Comparison of ENCODE assay signal across 8 cellular contexts in the genomic region with DNA sequence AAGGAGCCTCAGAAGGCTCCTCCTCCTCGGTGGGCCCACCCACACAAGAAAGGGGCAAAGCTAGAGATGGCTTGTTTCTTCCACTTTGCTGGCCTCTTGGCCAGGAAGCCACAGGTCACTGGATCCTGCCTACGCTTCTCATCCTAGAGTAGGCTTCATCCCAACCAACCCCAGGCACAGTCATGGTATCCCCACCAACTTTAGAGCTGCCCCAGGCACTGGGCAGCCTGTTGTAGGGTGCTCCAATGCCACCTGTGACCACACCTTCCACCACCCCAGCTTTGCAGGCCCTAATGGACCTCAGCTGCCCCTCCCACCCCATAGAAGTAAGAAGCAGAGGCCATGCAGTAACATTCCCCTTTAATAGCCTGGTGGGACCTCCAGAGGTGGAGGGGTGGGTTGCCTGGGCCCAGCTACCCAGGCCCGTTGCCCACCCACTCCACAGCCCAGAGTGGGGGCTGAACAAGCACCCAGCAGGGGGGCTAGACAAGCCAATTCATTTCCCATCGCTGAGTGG. TPM values are rescaled to one million over a fixed set of nuclear protein-coding genes. Genes with fewer than 3 reads are reported as not detected.
DNase-seq lines count a peak whose midpoint lies in the region; ATAC-seq and TF ChIP-seq lines count a peak whose summit lies in the region.

No MANE protein-coding gene starts in this region.

- H3K27ac ChIP-seq in SJSA1 (peak overlapping the region; percentile 65), esophagus muscularis mucosa (replicated peaks in 1 of 4) (peak overlapping the region; percentile 94 to 100 (median 98)), parathyroid adenoma (peak overlapping the region; percentile 95)

- CTCF ChIA-PET in Calu3 (lab: Charles Lee): interaction anchor here (1.1 to 1.4 kb wide), 3 partner anchors 34 to 277 kb away, joined by 3 to 6 read pairs (median 5); a partner anchor contains a TSS

- intact Hi-C loops in Calu3 (cut with micrococcal nuclease; ENCODE audit: unreplicated experiment) (no loop called here), esophagus muscularis mucosa (cut with DNase I) (no loop called here)

- H3K4me1 ChIP-seq in SJSA1 (replicated peaks): peaks cover 35% of the 10 kb centered on the region
- H3K4me1 ChIP-seq in esophagus muscularis mucosa: peaks cover 46 to 57% (median 55%) of the 10 kb centered on the region in 4 donors
- peaks cover 32% of the 10 kb centered on the region for H3K4me1 ChIP-seq in parathyroid adenoma

- peak overlapping the region; percentile 47 for H3K4me3 ChIP-seq in SJSA1
- peak overlapping the region; percentile 70 to 84 (median 75) for H3K4me3 ChIP-seq in esophagus muscularis mucosa
- peak overlapping the region; percentile 81 for H3K4me3 ChIP-seq in parathyroid adenoma (ENCODE audit: low read depth, low read length)

- peak overlapping the region; percentile 88 for H3K27ac Mint-ChIP-seq in Calu3 (ENCODE audit: unreplicated experiment)

- no TSS peak for BruUV-seq in Calu3 (replicated peaks; lab: Mats Ljungman, UMichigan)

- H3K4me1 Mint-ChIP-seq in Calu3 (ENCODE audit: low read depth, unreplicated experiment): peaks cover 29% of the 10 kb centered on the region

- no peaks in the 10 kb centered on the region for H3K27me3 ChIP-seq in SJSA1 (replicated peaks)
- H3K27me3 ChIP-seq in esophagus muscularis mucosa: no peaks in the 10 kb centered on the region
- H3K27me3 ChIP-seq in parathyroid adenoma (ENCODE audit: control insufficient read depth, insufficient read depth, low read length): no peaks in the 10 kb centered on the region

- H3K36me3 Mint-ChIP-seq in Calu3 (ENCODE audit: insufficient read depth, unreplicated experiment): peaks cover 92% of the 10 kb centered on the region

- no peaks in the 10 kb centered on the region for H3K9me3 ChIP-seq in SJSA1 (replicated peaks)
- H3K9me3 ChIP-seq in esophagus muscularis mucosa: no peaks in the 10 kb centered on the region
- H3K9me3 ChIP-seq in parathyroid adenoma (ENCODE audit: control insufficient read depth, low read length): no peaks in the 10 kb centered on the region

- ATAC-seq in GM18519 (IDR thresholded peaks at IDR 0.05; ENCODE audit: low FRiP score, unreplicated experiment): no peak

- peak overlapping the region; percentile 82 for H3K4me2 ChIP-seq in parathyroid adenoma (ENCODE audit: low read length)

- no peaks in the 10 kb centered on the region for H3K9me3 Mint-ChIP-seq in Calu3 (ENCODE audit: low read depth, unreplicated experiment)

- TF ChIP-seq POLR2A in esophagus muscularis mucosa (IDR thresholded peaks at IDR 0.05; ENCODE audit: low read depth): no peak

- DNase-seq in Calu3: no peak
- DNase-seq in SJSA1 (ENCODE audit: low read depth in 1 of 2, low spot score in 2 of 2): no peak
- no peak for DNase-seq in esophagus muscularis mucosa (ENCODE audit: extremely low spot score)
- no peak for DNase-seq in NK-92 treated with Interleukin-12 subunit alpha and Interleukin-12 subunit beta, amount 100 ng/mL, for 24 hours (lab: John Stamatoyannopoulos, UW)
- no peak for DNase-seq in stimulated activated CD4-positive, alpha-beta T cell treated with anti-CD3 and anti-CD28 coated beads, Interleukin-4, amount 100 ng/mL, for 24 hours
- DNase-seq in COLO668 (lab: John Stamatoyannopoulos, UW; ENCODE audit: unreplicated experiment): no peak

- no peak for TF ChIP-seq EP300 in esophagus muscularis mucosa (IDR thresholded peaks at IDR 0.05)

- H3K4me3 Mint-ChIP-seq in Calu3 (ENCODE audit: low read depth, unreplicated experiment): peak overlapping the region; percentile 79

- H3K27me3 Mint-ChIP-seq in Calu3 (ENCODE audit: unreplicated experiment): no peaks in the 10 kb centered on the region

- TF ChIP-seq CTCF in Calu3 (IDR thresholded peaks at IDR 0.05; ENCODE audit: unreplicated experiment) (no peak), esophagus muscularis mucosa (IDR thresholded peaks at IDR 0.05) (no peak), parathyroid adenoma (IDR thresholded peaks at IDR 0.05) (no peak)

- peaks cover 42% of the 10 kb centered on the region for H3K79me2 ChIP-seq in parathyroid adenoma

- H3K9ac ChIP-seq in parathyroid adenoma: peak overlapping the region; percentile 85

- peak overlapping the region; percentile 78 for H2AFZ ChIP-seq in parathyroid adenoma

- H3K36me3 ChIP-seq in SJSA1: peaks cover 70% of the 10 kb centered on the region
- peaks cover 33 to 52% (median 47%) of the 10 kb centered on the region in 4 donors for H3K36me3 ChIP-seq in esophagus muscularis mucosa
- H3K36me3 ChIP-seq in parathyroid adenoma (ENCODE audit: control insufficient read depth, insufficient read depth, low read length): no peaks in the 10 kb centered on the region

- 58% methylated on average over 3 of the region's 4 CpGs for WGBS in esophagus muscularis mucosa

RNA-seq across cellular contexts. Expression of a gene that starts 0.5 kb away (rescaled TPM):
- total RNA-seq in Calu3 (2022) (168 TPM in 2 replicates), esophagus muscularis mucosa (100 to 1,000 TPM; 124 to 145 (median 141) TPM)
- total RNA-seq in SJSA1 (2014; rRNA removed; shearing (Covaris generic)): 92.8 and 116 TPM in 2 replicates

RNA-seq across cellular contexts. Expression of a gene that starts 3.0 kb away (rescaled TPM):
- 123 and 131 TPM in 2 replicates for total RNA-seq in Calu3 (2022)
- total RNA-seq in SJSA1 (2014; rRNA removed; shearing (Covaris generic)): 79.2 and 109 TPM in 2 replicates
- 10 to 100 TPM; 36.1 to 54.9 (median 45.8) TPM for total RNA-seq in esophagus muscularis mucosa

RNA-seq across cellular contexts. Expression of a gene that starts 11.6 kb away (rescaled TPM):
- total RNA-seq in Calu3 (2022) (558 and 582 TPM in 2 replicates), esophagus muscularis mucosa (100 to 1,000 TPM; 152 to 319 (median 264) TPM)
- 343 and 432 TPM in 2 replicates for total RNA-seq in SJSA1 (2014; rRNA removed; shearing (Covaris generic))

RNA-seq across cellular contexts. Expression of a gene that starts 17.7 kb away (rescaled TPM):
- 31.8 and 33.5 TPM in 2 replicates for total RNA-seq in Calu3 (2022)
- 5.0 and 7.4 TPM in 2 replicates for total RNA-seq in SJSA1 (2014; rRNA removed; shearing (Covaris generic))
- total RNA-seq in esophagus muscularis mucosa: 10 to 100 TPM; 20.5 to 29.3 (median 22.4) TPM

RNA-seq across cellular contexts. Expression of a gene that starts 35.8 kb away (rescaled TPM):
- 17.7 and 19.6 TPM in 2 replicates for total RNA-seq in Calu3 (2022)
- total RNA-seq in SJSA1 (2014; rRNA removed; shearing (Covaris generic)): 4.2 and 4.7 TPM in 2 replicates
- total RNA-seq in esophagus muscularis mucosa: 10 to 100 TPM in 2 of 4 donors, 1 to 10 TPM in 2; 8.8 to 20.0 (median 12.1) TPM
